Comparison of ENCODE assay signal across 1 cellular context in the genomic region with DNA sequence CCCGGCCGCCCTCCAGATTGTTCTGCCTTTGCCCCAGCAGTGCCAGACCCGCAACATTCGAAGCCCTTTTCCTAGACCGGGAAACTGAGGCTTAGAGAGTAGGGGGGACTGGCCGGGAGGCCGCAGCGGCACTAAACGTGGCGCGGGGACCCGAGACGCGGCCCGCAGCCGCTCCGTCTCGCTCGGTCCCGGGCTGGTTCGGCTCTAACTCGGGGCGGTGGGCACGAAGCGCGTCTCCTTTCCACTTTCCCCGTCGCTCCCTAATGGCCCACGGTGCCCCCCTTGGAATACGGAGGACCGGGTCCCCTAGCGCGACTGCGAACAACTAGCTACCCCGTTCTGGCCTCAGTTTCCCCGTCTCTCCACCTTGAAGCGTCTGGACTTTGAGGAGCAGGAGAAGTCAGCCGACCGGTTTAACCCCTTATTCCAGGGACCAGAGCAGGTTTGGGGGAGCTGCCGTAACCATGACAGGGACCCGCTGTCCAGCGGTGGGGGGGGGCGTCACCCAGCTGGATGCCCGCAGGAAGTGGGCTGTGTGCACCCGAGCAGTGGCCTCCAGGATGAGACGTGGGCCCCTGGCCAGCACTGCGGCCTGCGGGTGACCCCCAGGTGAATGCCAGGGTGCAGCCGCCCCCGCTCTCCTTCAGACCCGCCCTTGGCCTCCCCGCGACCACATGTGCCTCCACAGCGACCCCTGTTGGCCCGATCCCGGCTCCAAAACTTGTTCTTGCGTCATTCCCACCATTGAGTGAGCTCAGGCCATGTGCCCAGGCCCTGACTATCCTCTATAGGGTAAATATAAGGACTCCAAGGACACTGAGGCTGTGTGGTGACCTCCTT.
TF ChIP-seq lines count a peak whose summit lies in the region.

No MANE protein-coding gene starts in this region.

TF ChIP-seq in HepG2, 621 proteins besides CTCF, POLR2A, EP300 and RAD21 (continued from another document and continues in another):
- TF ChIP-seq ZNF609 (CRISPR knock-in tag; IDR thresholded peaks at IDR 0.05; ENCODE audit: borderline replicate concordance), result peak; percentile 59
- TF ChIP-seq E2F1 (CRISPR knock-in tag; IDR thresholded peaks at IDR 0.05), result peak; percentile 77
- no peak for TF ChIP-seq CENPX (CRISPR knock-in tag; IDR thresholded peaks at IDR 0.05)
- TF ChIP-seq, protein P1, sequence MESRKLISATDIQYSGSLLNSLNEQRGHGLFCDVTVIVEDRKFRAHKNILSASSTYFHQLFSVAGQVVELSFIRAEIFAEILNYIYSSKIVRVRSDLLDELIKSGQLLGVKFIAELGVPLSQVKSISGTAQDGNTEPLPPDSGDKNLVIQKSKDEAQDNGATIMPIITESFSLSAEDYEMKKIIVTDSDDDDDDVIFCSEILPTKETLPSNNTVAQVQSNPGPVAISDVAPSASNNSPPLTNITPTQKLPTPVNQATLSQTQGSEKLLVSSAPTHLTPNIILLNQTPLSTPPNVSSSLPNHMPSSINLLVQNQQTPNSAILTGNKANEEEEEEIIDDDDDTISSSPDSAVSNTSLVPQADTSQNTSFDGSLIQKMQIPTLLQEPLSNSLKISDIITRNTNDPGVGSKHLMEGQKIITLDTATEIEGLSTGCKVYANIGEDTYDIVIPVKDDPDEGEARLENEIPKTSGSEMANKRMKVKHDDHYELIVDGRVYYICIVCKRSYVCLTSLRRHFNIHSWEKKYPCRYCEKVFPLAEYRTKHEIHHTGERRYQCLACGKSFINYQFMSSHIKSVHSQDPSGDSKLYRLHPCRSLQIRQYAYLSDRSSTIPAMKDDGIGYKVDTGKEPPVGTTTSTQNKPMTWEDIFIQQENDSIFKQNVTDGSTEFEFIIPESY (CRISPR knock-in tag; IDR thresholded peaks at IDR 0.05), result peak; percentile 80
- 0 out of 2 replicates have a peak, but pooled peaks have one; percentile 19 for TF ChIP-seq NR1H2 (CRISPR knock-in tag; IDR thresholded peaks at IDR 0.05; ENCODE audit: borderline replicate concordance, low read depth)
- peak; percentile 89 for TF ChIP-seq ZSCAN25 (CRISPR knock-in tag; IDR thresholded peaks at IDR 0.05)
- TF ChIP-seq RFX5 (IDR thresholded peaks at IDR 0.05; ENCODE audit: low read depth, low read length), result 0 out of 2 replicates have a peak, but pooled peaks have one; percentile 15
- TF ChIP-seq, protein P2, sequence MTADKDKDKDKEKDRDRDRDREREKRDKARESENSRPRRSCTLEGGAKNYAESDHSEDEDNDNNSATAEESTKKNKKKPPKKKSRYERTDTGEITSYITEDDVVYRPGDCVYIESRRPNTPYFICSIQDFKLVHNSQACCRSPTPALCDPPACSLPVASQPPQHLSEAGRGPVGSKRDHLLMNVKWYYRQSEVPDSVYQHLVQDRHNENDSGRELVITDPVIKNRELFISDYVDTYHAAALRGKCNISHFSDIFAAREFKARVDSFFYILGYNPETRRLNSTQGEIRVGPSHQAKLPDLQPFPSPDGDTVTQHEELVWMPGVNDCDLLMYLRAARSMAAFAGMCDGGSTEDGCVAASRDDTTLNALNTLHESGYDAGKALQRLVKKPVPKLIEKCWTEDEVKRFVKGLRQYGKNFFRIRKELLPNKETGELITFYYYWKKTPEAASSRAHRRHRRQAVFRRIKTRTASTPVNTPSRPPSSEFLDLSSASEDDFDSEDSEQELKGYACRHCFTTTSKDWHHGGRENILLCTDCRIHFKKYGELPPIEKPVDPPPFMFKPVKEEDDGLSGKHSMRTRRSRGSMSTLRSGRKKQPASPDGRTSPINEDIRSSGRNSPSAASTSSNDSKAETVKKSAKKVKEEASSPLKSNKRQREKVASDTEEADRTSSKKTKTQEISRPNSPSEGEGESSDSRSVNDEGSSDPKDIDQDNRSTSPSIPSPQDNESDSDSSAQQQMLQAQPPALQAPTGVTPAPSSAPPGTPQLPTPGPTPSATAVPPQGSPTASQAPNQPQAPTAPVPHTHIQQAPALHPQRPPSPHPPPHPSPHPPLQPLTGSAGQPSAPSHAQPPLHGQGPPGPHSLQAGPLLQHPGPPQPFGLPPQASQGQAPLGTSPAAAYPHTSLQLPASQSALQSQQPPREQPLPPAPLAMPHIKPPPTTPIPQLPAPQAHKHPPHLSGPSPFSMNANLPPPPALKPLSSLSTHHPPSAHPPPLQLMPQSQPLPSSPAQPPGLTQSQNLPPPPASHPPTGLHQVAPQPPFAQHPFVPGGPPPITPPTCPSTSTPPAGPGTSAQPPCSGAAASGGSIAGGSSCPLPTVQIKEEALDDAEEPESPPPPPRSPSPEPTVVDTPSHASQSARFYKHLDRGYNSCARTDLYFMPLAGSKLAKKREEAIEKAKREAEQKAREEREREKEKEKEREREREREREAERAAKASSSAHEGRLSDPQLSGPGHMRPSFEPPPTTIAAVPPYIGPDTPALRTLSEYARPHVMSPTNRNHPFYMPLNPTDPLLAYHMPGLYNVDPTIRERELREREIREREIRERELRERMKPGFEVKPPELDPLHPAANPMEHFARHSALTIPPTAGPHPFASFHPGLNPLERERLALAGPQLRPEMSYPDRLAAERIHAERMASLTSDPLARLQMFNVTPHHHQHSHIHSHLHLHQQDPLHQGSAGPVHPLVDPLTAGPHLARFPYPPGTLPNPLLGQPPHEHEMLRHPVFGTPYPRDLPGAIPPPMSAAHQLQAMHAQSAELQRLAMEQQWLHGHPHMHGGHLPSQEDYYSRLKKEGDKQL (CRISPR knock-in tag; IDR thresholded peaks at IDR 0.05; ENCODE audit: low read depth), result no peak
- TF ChIP-seq ZNF652 (CRISPR knock-in tag; IDR thresholded peaks at IDR 0.05; ENCODE audit: borderline replicate concordance, low read depth), result peak; percentile 69; the same call in 1 of the 2 replicates
- TF ChIP-seq SRSF1 (optimal IDR thresholded peaks at IDR 0.05; ENCODE audit: low read depth, low read length), result peak; percentile 95
- TF ChIP-seq AGO2 (optimal IDR thresholded peaks at IDR 0.05; ENCODE audit: low read depth, low read length), result peak; percentile 93
- 0 out of 2 replicates have a peak, but pooled peaks have one; percentile 71 for TF ChIP-seq TARDBP (CRISPR knock-in tag; IDR thresholded peaks at IDR 0.05)
- TF ChIP-seq HNRNPH1 (optimal IDR thresholded peaks at IDR 0.05; ENCODE audit: low read depth, low read length), result no peak
- no peak for TF ChIP-seq ZNF569 (CRISPR knock-in tag; IDR thresholded peaks at IDR 0.05; ENCODE audit: borderline replicate concordance)
- TF ChIP-seq RBFOX2 (IDR thresholded peaks at IDR 0.05; ENCODE audit: low read depth, low read length), result peak; percentile 90
- TF ChIP-seq ASH2L (IDR thresholded peaks at IDR 0.05; ENCODE audit: insufficient read length, low read depth, low read length), result peak; percentile 59
- peak; percentile 66; the same call in 1 of the 2 replicates for TF ChIP-seq ZNF274 (CRISPR knock-in tag; IDR thresholded peaks at IDR 0.05)
- TF ChIP-seq FOXC1 (CRISPR knock-in tag; IDR thresholded peaks at IDR 0.05; ENCODE audit: borderline replicate concordance), result peak; percentile 88; the same call in 1 of the 2 replicates
- TF ChIP-seq YY1 (IDR thresholded peaks at IDR 0.05; ENCODE audit: insufficient read depth, insufficient replicate concordance, low read depth, low read length), result peak; percentile 59
- TF ChIP-seq, protein P3, sequence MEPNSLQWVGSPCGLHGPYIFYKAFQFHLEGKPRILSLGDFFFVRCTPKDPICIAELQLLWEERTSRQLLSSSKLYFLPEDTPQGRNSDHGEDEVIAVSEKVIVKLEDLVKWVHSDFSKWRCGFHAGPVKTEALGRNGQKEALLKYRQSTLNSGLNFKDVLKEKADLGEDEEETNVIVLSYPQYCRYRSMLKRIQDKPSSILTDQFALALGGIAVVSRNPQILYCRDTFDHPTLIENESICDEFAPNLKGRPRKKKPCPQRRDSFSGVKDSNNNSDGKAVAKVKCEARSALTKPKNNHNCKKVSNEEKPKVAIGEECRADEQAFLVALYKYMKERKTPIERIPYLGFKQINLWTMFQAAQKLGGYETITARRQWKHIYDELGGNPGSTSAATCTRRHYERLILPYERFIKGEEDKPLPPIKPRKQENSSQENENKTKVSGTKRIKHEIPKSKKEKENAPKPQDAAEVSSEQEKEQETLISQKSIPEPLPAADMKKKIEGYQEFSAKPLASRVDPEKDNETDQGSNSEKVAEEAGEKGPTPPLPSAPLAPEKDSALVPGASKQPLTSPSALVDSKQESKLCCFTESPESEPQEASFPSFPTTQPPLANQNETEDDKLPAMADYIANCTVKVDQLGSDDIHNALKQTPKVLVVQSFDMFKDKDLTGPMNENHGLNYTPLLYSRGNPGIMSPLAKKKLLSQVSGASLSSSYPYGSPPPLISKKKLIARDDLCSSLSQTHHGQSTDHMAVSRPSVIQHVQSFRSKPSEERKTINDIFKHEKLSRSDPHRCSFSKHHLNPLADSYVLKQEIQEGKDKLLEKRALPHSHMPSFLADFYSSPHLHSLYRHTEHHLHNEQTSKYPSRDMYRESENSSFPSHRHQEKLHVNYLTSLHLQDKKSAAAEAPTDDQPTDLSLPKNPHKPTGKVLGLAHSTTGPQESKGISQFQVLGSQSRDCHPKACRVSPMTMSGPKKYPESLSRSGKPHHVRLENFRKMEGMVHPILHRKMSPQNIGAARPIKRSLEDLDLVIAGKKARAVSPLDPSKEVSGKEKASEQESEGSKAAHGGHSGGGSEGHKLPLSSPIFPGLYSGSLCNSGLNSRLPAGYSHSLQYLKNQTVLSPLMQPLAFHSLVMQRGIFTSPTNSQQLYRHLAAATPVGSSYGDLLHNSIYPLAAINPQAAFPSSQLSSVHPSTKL (CRISPR knock-in tag; IDR thresholded peaks at IDR 0.05), result peak; percentile 83
- peak; percentile 70 for TF ChIP-seq POLR2G (IDR thresholded peaks at IDR 0.05; ENCODE audit: low read depth, low read length)
- TF ChIP-seq ZFP36L1 (CRISPR knock-in tag; IDR thresholded peaks at IDR 0.05), result peak; percentile 78; the same call in 1 of the 2 replicates
- 0 out of 2 replicates have a peak, but pooled peaks have one; percentile 19 for TF ChIP-seq LCORL (IDR thresholded peaks at IDR 0.05)
- TF ChIP-seq LCORL (CRISPR knock-in tag; IDR thresholded peaks at IDR 0.05), result peak; percentile 98
- peak; percentile 64; the same call in 1 of the 2 replicates for TF ChIP-seq NR0B2 (CRISPR knock-in tag; IDR thresholded peaks at IDR 0.05)
- peak; percentile 72 for TF ChIP-seq FOXA3 (CRISPR knock-in tag; IDR thresholded peaks at IDR 0.05)
- TF ChIP-seq KLF12 (CRISPR knock-in tag; IDR thresholded peaks at IDR 0.05; ENCODE audit: borderline replicate concordance), result peak; percentile 80
- peak; percentile 45 for TF ChIP-seq ZEB1 (IDR thresholded peaks at IDR 0.05; ENCODE audit: insufficient replicate concordance, low read depth)
- TF ChIP-seq, protein P4, sequence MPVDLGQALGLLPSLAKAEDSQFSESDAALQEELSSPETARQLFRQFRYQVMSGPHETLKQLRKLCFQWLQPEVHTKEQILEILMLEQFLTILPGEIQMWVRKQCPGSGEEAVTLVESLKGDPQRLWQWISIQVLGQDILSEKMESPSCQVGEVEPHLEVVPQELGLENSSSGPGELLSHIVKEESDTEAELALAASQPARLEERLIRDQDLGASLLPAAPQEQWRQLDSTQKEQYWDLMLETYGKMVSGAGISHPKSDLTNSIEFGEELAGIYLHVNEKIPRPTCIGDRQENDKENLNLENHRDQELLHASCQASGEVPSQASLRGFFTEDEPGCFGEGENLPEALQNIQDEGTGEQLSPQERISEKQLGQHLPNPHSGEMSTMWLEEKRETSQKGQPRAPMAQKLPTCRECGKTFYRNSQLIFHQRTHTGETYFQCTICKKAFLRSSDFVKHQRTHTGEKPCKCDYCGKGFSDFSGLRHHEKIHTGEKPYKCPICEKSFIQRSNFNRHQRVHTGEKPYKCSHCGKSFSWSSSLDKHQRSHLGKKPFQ (CRISPR knock-in tag; IDR thresholded peaks at IDR 0.05; ENCODE audit: insufficient replicate concordance), result peak; percentile 59
- 0 out of 2 replicates have a peak, but pooled peaks have one; percentile 34 for TF ChIP-seq ZNF12 (CRISPR knock-in tag; IDR thresholded peaks at IDR 0.05)
- TF ChIP-seq MED1 (CRISPR knock-in tag; IDR thresholded peaks at IDR 0.05), result peak; percentile 94
- 0 out of 2 replicates have a peak, but pooled peaks have one; percentile 42 for TF ChIP-seq FLYWCH1 (CRISPR knock-in tag; IDR thresholded peaks at IDR 0.05)
- TF ChIP-seq TSC22D2 (CRISPR knock-in tag; IDR thresholded peaks at IDR 0.05; ENCODE audit: borderline replicate concordance), result 0 out of 2 replicates have a peak, but pooled peaks have one; percentile 40
